In the genomic region with DNA sequence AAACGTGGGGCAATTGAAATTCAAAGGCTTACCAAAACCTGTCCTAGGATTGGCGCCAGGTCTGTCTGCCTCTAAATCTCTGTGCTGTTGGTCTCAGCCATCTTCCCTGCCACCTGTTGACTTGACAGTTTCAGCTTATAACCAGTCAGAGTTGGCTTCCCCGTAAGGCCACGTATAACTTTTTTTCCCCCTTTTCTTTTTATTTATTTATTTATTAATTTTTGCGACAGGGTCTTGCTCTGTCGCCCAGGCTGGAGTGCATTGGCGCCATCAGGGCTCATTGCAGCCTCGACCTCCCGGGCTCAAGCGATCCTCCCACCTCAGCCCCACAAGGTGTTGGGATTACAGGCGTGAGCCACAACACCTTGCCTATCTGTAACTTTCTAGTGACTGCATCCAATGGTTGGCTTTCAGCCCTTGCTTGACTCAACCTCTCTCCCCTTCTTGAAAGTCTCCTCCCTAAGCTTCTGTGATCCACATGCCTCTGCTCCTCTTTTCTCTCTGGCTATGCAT, we compare ENCODE assay signal across 8 cellular contexts. TPM values are rescaled to one million over a fixed set of nuclear protein-coding genes. Genes with fewer than 3 reads are reported as not detected.
DNase-seq lines count a peak whose midpoint lies in the region; ATAC-seq and TF ChIP-seq lines count a peak whose summit lies in the region.

No MANE protein-coding gene starts in this region.

- H3K27me3 ChIP-seq in H9 (ENCODE audit: insufficient read depth, low read length) = no peaks in the 10 kb centered on the region

- peaks cover 10% of the 10 kb centered on the region for H3K27me3 Mint-ChIP-seq in H9 (ENCODE audit: low read depth)

- no peak overlapping the region for H2BK120ac ChIP-seq in H9 (ENCODE audit: low read depth, low read length, poor library complexity, severe bottlenecking)

- no peak overlapping the region for H3T11ph ChIP-seq in H9 (ENCODE audit: low read length)

- no peak overlapping the region for H4K91ac ChIP-seq in H9 (ENCODE audit: insufficient read length, low read depth, low read length)

- no peak overlapping the region for H2BK20ac ChIP-seq in H9 (ENCODE audit: low read depth, low read length, poor library complexity, severe bottlenecking)

- no peak overlapping the region for H2BK15ac ChIP-seq in H9 (ENCODE audit: low read depth, low read length)

- no peaks in the 10 kb centered on the region; a peak in 1 of 5 replicates for H3K9me3 Mint-ChIP-seq in H9

- H3K79me2 ChIP-seq in H9 (ENCODE audit: insufficient read depth, low read length) = no peaks in the 10 kb centered on the region

- H2BK12ac ChIP-seq in H9 (ENCODE audit: insufficient read length, low read depth, low read length) = no peak overlapping the region

- peaks cover 5 to 25% (median 22%) of the 10 kb centered on the region in 3 experiments; a peak in 5 of 7 replicates for H3K36me3 Mint-ChIP-seq in H9 (ENCODE audit: insufficient read depth in 1 of 3, low read depth in 3 of 3)

- no peak overlapping the region for H2AFZ ChIP-seq in H9 (ENCODE audit: low read length)

- H3K23me2 ChIP-seq in H9 (ENCODE audit: insufficient read length, low read depth, low read length, poor library complexity, severe bottlenecking) = peaks cover 14% of the 10 kb centered on the region

- no peak for ATAC-seq in HG03354 (IDR thresholded peaks at IDR 0.05; ENCODE audit: poor library complexity, severe bottlenecking, unreplicated experiment)

- no peak overlapping the region for H3K14ac ChIP-seq in H9 (ENCODE audit: insufficient read depth, low read length)

- H3K27ac Mint-ChIP-seq in H9 = peak overlapping the region; percentile 95 to 100 (median 98); a peak in 6 of 7 replicates

- H3K23ac ChIP-seq in H9 (ENCODE audit: insufficient read length, low read depth, low read length) = no peak overlapping the region

- H4K20me1 ChIP-seq in H9 (ENCODE audit: control insufficient read depth, insufficient read depth, insufficient read length) = no peaks in the 10 kb centered on the region

- peak overlapping the region; percentile 93 to 95 for H3K4me3 Mint-ChIP-seq in H9

- no peak overlapping the region for H4K5ac ChIP-seq in H9 (ENCODE audit: insufficient read length, low read depth, low read length)

- TF ChIP-seq CTCF in H9 (conservative IDR thresholded peaks at IDR 0.05) (no peak), VCaP (conservative IDR thresholded peaks at IDR 0.05) (no peak), foreskin fibroblast (IDR thresholded peaks at IDR 0.05; ENCODE audit: low read depth, low read length) (no peak)

- no peaks in the 10 kb centered on the region for H3K4me1 ChIP-seq in H9 (ENCODE audit: insufficient read depth, low read length)

- no peaks in the 10 kb centered on the region for H3K79me1 ChIP-seq in H9 (ENCODE audit: insufficient read depth, low read depth, low read length, poor library complexity, severe bottlenecking)

- WGBS in H9 (ENCODE audit: extremely low coverage, insufficient read length, low lambda C conversion rate) = no CpG with 5 or more reads among the region's 11 CpGs

- H2AK5ac ChIP-seq in H9 (ENCODE audit: insufficient read length, low read length) = no peak overlapping the region

- no peak overlapping the region for H3K4ac ChIP-seq in H9 (ENCODE audit: low read depth, low read length)

- no peak for DNase-seq in H9
- DNase-seq in foreskin fibroblast = no peak
- no peak for DNase-seq in skeletal muscle cell (ENCODE audit: low read depth)
- DNase-seq in NCI-H774 (lab: John Stamatoyannopoulos, UW) = no peak
- no peak for DNase-seq in dermis blood vessel endothelial cell
- DNase-seq in DMS153 (lab: John Stamatoyannopoulos, UW) = no peak

- H3K27ac ChIP-seq in H9 (ENCODE audit: insufficient read length, low read depth, low read length) (peak overlapping the region; percentile 3), VCaP (peak overlapping the region; percentile 100)

- H3K4me3 ChIP-seq in foreskin fibroblast (ENCODE audit: low read depth in 1 of 2, low read length in 2 of 2) = peak overlapping the region; percentile 98
- H3K4me3 ChIP-seq in skeletal muscle cell (ENCODE audit: low read depth, low read length) = peak overlapping the region; percentile 95

- peak overlapping the region; percentile 69 for H3K9ac ChIP-seq in H9 (ENCODE audit: extremely low read depth, insufficient read length, low read length)

- H3K9me3 ChIP-seq in H9 (ENCODE audit: control insufficient read depth, low read depth, low read length) = no peaks in the 10 kb centered on the region

- H3K18ac ChIP-seq in H9 (ENCODE audit: insufficient read length, low read depth, low read length) = no peak overlapping the region

- no peak overlapping the region for H4K8ac ChIP-seq in H9 (replicated peaks; ENCODE audit: insufficient read length, low read depth, low read length)

- peak overlapping the region; percentile 3 for H2BK5ac ChIP-seq in H9 (ENCODE audit: insufficient read length, low read length)

- peak overlapping the region; percentile 58 for H3K4me2 ChIP-seq in H9 (ENCODE audit: insufficient read depth, insufficient read length, low read length)

- H3K4me1 Mint-ChIP-seq in H9 = peaks cover 19 to 23% of the 10 kb centered on the region in 2 experiments

- H3K56ac ChIP-seq in H9 (ENCODE audit: insufficient read length, low read depth, low read length) = no peak overlapping the region

RNA-seq across cellular contexts. Expression of gene SYVN1, which starts 1.4 kb away (rescaled TPM):
- 31.3 and 31.6 TPM in 2 replicates for total RNA-seq in H9 (2021)
- 19.2 and 28.2 TPM in 2 replicates for total RNA-seq in dermis blood vessel endothelial cell

RNA-seq across cellular contexts. Expression of gene MRPL49, which starts 13.6 kb away (rescaled TPM):
- total RNA-seq in H9 (2021) (66.7 and 73.4 TPM in 2 replicates), dermis blood vessel endothelial cell (51.8 and 59.2 TPM in 2 replicates)

RNA-seq across cellular contexts. Expression of gene FAU, which starts 13.8 kb away (rescaled TPM):
- 898 and 954 TPM in 2 replicates for total RNA-seq in H9 (2021)
- 180 and 316 TPM in 2 replicates for total RNA-seq in dermis blood vessel endothelial cell

RNA-seq across cellular contexts. Expression of gene ZNHIT2, which starts 18.2 kb away (rescaled TPM):
- total RNA-seq in H9 (2021) (18.3 and 19.0 TPM in 2 replicates), dermis blood vessel endothelial cell (8.1 and 13.1 TPM in 2 replicates)

RNA-seq across cellular contexts. Expression of gene TM7SF2, which starts 24.0 kb away (rescaled TPM):
- total RNA-seq in H9 (2021) = 74.8 and 76.1 TPM in 2 replicates
- 25.7 and 31.4 TPM in 2 replicates for total RNA-seq in dermis blood vessel endothelial cell
